ENCODE assay signal across 9 cellular contexts in the genomic region with DNA sequence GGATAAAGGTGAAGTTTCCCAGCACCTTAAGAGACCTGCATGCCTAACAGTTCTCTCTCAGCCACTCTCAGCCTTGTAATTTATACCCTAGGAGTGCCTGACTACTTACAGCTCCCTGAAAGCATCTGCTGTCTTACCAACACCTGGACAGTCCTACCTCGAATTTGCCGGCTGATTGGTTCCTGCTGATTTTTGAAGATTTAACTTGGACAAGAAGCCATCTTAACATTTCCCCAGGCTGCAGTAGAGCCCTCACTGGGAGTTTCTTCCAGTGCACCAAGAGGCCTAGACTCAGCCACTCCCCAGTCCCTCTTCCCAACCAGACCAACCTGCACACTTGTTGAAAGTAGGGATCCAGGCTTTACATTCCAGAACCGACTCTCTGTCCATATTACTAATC.
"Had no signal": no experiment of that assay in that cellular context is flagged by ENCODE, and none has a peak within 500 bp of the region (broad histone marks: within the 10 kb centered on the region; RNA-seq: fewer than 3 reads in every experiment).

No MANE protein-coding gene starts in this region.

- H3K4me1 ChIP-seq: HAP-1 had no signal

- H2AFZ ChIP-seq: GM23248 had no signal

- H3K36me3 ChIP-seq: HAP-1 had no signal

- H3K4me3 ChIP-seq: GM23248, HAP-1 had no signal

- DNase-seq: GM23248, GOT3, H7, H9, HCEC 1CT, HFFc6 had no signal

- H3K9ac ChIP-seq: GM23248 had no signal

- H3K27ac Mint-ChIP-seq: HFFc6 had no signal

- FAIRE-seq: H54 had no signal

- H3K27ac ChIP-seq: GM23248 had no signal

- ATAC-seq: HCT116 had no signal

- H3K4me3 Mint-ChIP-seq: H9, HFFc6 had no signal

- H3K9me3 Mint-ChIP-seq: H9 had no signal

- H3K9me3 ChIP-seq: HAP-1 had no signal
